8 cellular contexts compared by ENCODE assay signal in genomic region chr12:12716845-12717585, GRCh38. TPM values are rescaled to one million over a fixed set of nuclear protein-coding genes. Genes with fewer than 3 reads are reported as not detected.
DNase-seq lines count a peak whose midpoint lies in the region; ATAC-seq and TF ChIP-seq lines count a peak whose summit lies in the region.

Gene CDKN1B, plus strand, starts transcription at chr12:12717368. Its CDS starts 472 bp downstream, at chr12:12717840.

- intact Hi-C loops in cardiac septum (cut with DNase I), result loop anchor here (1.0 to 5.0 kb wide), 4 partner anchors 8 to 105 kb away; partner anchors contain the start of genes APOLD1, CREBL2 and GPR19

- peak within 1 kb of the TSS; percentile 92 for H3K9ac ChIP-seq in trophoblast cell (ENCODE audit: low read length)

- H3K14ac ChIP-seq in trophoblast cell (ENCODE audit: low read length), result peak within 1 kb of the TSS; percentile 91

- peak within 1 kb of the TSS; percentile 70 for H2BK5ac ChIP-seq in trophoblast cell (ENCODE audit: low read depth, low read length, poor library complexity)

- H2AK5ac ChIP-seq in trophoblast cell (ENCODE audit: low read length), result peak within 1 kb of the TSS; percentile 28

- peak within 1 kb of the TSS; percentile 69 for H3K18ac ChIP-seq in trophoblast cell (ENCODE audit: low read length)

- peak; percentile 50 for ATAC-seq in HG02763 (IDR thresholded peaks at IDR 0.05; ENCODE audit: unreplicated experiment)

- H2BK12ac ChIP-seq in trophoblast cell (ENCODE audit: low read length), result no peak within 1 kb of the TSS

- no peaks in the 10 kb centered on the region for H3K9me3 Mint-ChIP-seq in type B pancreatic cell

- peaks cover 23% of the 10 kb centered on the region for H3K4me1 Mint-ChIP-seq in type B pancreatic cell (ENCODE audit: unreplicated experiment)

- H3K4me1 ChIP-seq in trophoblast cell (ENCODE audit: control insufficient read depth in 1 of 2, insufficient read depth in 2 of 2, low read length in 2 of 2), result peaks cover 4 to 5% of the 10 kb centered on the region in 2 experiments

- H3K4me3 Mint-ChIP-seq in type B pancreatic cell, result peak within 1 kb of the TSS; percentile 98

- TF ChIP-seq CTCF in GM10266 (IDR thresholded peaks at IDR 0.05; ENCODE audit: control insufficient read depth, insufficient read depth, low read depth, missing control alignments) (no peak), type B pancreatic cell (conservative IDR thresholded peaks at IDR 0.05) (no peak)

- H3K27ac Mint-ChIP-seq in type B pancreatic cell, result peak within 1 kb of the TSS; percentile 93

- no peaks in the 10 kb centered on the region for H3K9me3 ChIP-seq in trophoblast cell (ENCODE audit: insufficient read depth, low read depth, low read length)

- DNase-seq in GM10266 (ENCODE audit: extremely low spot score) (peak; percentile 90), NCI-H146 treated with DMSO at 0.1 percent for 48 hours (lab: John Stamatoyannopoulos, UW; ENCODE audit: unreplicated experiment) (peak; percentile 90), T-helper 1 cell (peak; percentile 76 to 93 (median 82)), cardiac septum (ENCODE audit: low spot score) (peak; percentile 96), trophoblast cell (peak; percentile 71 to 81), type B pancreatic cell (ENCODE audit: extremely low spot score, unreplicated experiment) (peak; percentile 90)

- H3K36me3 Mint-ChIP-seq in type B pancreatic cell, result peaks cover 36% of the 10 kb centered on the region

- peaks cover 0 to 5% of the 10 kb centered on the region in 2 experiments for H3K36me3 ChIP-seq in trophoblast cell (ENCODE audit: control insufficient read depth in 1 of 2, insufficient read depth in 2 of 2, low read length in 2 of 2)

- H3K27me3 Mint-ChIP-seq in type B pancreatic cell, result no peaks in the 10 kb centered on the region

- H3K79me2 ChIP-seq in trophoblast cell (ENCODE audit: control insufficient read depth, insufficient read depth, low read length, poor library complexity), result peaks cover 17% of the 10 kb centered on the region

- H3K27ac ChIP-seq in adipose tissue (ENCODE audit: low read depth, low read length), result peak within 1 kb of the TSS; percentile 94
- H3K27ac ChIP-seq in trophoblast cell (ENCODE audit: low read depth, low read length), result peak within 1 kb of the TSS; percentile 67

- WGBS in adipose tissue, 3 donors, result 0 to 1% (median 0%) methylated on average over 70 to 78 of the region's 78 CpGs
- WGBS in trophoblast cell (ENCODE audit: extremely low coverage, insufficient coverage, insufficient read length), result no CpG with 5 or more reads among the region's 78 CpGs

- peaks cover 12% of the 10 kb centered on the region for H3K79me1 ChIP-seq in trophoblast cell (ENCODE audit: low read length)

- H4K12ac ChIP-seq in trophoblast cell (ENCODE audit: low read depth, low read length), result peak within 1 kb of the TSS; percentile 85

- peak within 1 kb of the TSS; percentile 84 for H2AFZ ChIP-seq in trophoblast cell (ENCODE audit: insufficient read depth, low read length, poor library complexity)

- H3K23ac ChIP-seq in trophoblast cell (ENCODE audit: low read length), result no peak within 1 kb of the TSS

- H3K4me2 ChIP-seq in trophoblast cell (ENCODE audit: low read length), result peak within 1 kb of the TSS; percentile 89

- peak within 1 kb of the TSS; percentile 90 for H4K8ac ChIP-seq in trophoblast cell (ENCODE audit: low read depth, low read length)

- peak within 1 kb of the TSS; percentile 60 for H3K4ac ChIP-seq in trophoblast cell (ENCODE audit: low read depth, low read length)

- no peaks in the 10 kb centered on the region for H3K27me3 ChIP-seq in trophoblast cell (ENCODE audit: insufficient read depth, low read length)

- H2BK120ac ChIP-seq in trophoblast cell (ENCODE audit: insufficient read depth, low read length, poor library complexity), result peak within 1 kb of the TSS; percentile 80

- peak within 1 kb of the TSS; percentile 95 for H3K4me3 ChIP-seq in trophoblast cell (ENCODE audit: low read depth, low read length)

- H4K91ac ChIP-seq in trophoblast cell (ENCODE audit: low read depth, low read length), result peak within 1 kb of the TSS; percentile 86

RNA-seq across cellular contexts. Expression of gene CDKN1B, which starts in this region (rescaled TPM):
- polyA plus RNA-seq in adipose tissue, result 10 to 100 TPM; 15.6 to 36.9 (median 24.1) TPM
- total RNA-seq in cardiac septum (29.5 TPM), type B pancreatic cell (ENCODE audit: low replicate concordance) (49.6 and 85.5 TPM in 2 replicates)
- 14.3 and 15.3 TPM in 2 replicates for polyA plus RNA-seq in trophoblast cell (2013)

Comparison
In these comparisons a context has a peak if more than half of its experiments do, and no peak if none do; other contexts are left out.
1. Peak in every context shown above with its lines: DNase-seq, ATAC-seq, H3K4me3 ChIP-seq and H3K27ac ChIP-seq.